7 cellular contexts compared by ENCODE assay signal in the genomic region with DNA sequence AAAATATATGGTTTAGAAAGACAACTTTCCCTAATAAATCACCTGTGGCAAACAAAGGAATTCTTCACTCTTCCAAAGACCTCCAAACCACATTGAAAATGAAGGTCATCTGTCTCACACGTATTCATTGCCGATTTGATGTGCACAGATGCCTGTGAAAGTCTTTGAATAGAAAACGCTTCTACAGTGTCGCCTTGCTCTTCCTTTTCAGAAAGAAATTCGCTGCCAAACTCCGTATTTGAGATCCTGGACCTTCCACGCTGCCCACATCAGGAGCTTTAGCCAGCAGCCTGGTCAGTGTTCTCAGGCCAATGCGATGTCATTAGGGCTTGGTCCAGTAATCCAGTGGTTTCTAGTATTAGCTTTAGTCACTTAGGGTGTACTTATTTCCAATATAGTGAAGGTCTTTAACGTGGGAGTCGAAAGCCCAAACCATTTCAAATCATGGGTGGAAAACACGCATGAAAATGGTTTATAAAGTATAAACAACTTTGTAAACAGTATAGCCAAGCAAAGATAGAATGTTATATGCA. TPM values are rescaled to one million over a fixed set of nuclear protein-coding genes. Genes with fewer than 3 reads are reported as not detected.
DNase-seq lines count a peak whose midpoint lies in the region; ATAC-seq and TF ChIP-seq lines count a peak whose summit lies in the region.

No MANE protein-coding gene starts in this region.

- intact Hi-C loops in IMR-90 (cut with micrococcal nuclease) = no loop called here

- H3K36me3 ChIP-seq in IMR-90 (ENCODE audit: control insufficient read depth, insufficient read depth, low read length) = no peaks in the 10 kb centered on the region
- H3K36me3 ChIP-seq in kidney epithelial cell (ENCODE audit: control insufficient read depth, insufficient read depth, low read length) = no peaks in the 10 kb centered on the region

- WGBS in IMR-90 (ENCODE audit: extremely low coverage in 2 of 2, insufficient read length in 1 of 2), 2 experiments = 94% methylated on average over 6 of the region's 11 CpGs; no CpG with 5 or more reads in 1 of the 2 experiments

- H3K36me3 Mint-ChIP-seq in activated naive CD8-positive, alpha-beta T cell treated with anti-CD3 and anti-CD28 coated beads, Interleukin-2, amount 50 U/mL, for 24 hours (ENCODE audit: low read depth) = no peaks in the 10 kb centered on the region

- H3K4me3 Mint-ChIP-seq in activated naive CD8-positive, alpha-beta T cell treated with anti-CD3 and anti-CD28 coated beads, Interleukin-2, amount 50 U/mL, for 24 hours = peak overlapping the region; percentile 92

- DNase-seq in IMR-90 (no peak), kidney epithelial cell (ENCODE audit: low read depth) (no peak), superior temporal gyrus (ENCODE audit: extremely low spot score) (peak; percentile 51), NCI-H69 (lab: John Stamatoyannopoulos, UW) (no peak)
- no peak for DNase-seq in activated naive CD8-positive, alpha-beta T cell treated with anti-CD3 and anti-CD28 coated beads, Interleukin-2, amount 50 U/mL, for 24 hours
- DNase-seq in central memory CD4-positive, alpha-beta T cell = no peak

- peaks cover 24% of the 10 kb centered on the region for H3K4me1 Mint-ChIP-seq in activated naive CD8-positive, alpha-beta T cell treated with anti-CD3 and anti-CD28 coated beads, Interleukin-2, amount 50 U/mL, for 24 hours

- H3K23ac ChIP-seq in IMR-90 (ENCODE audit: low read depth, low read length) = no peak overlapping the region

- H2BK120ac ChIP-seq in IMR-90 (ENCODE audit: low read depth, low read length) = no peak overlapping the region; the same call in 1 of the 2 replicates

- TF ChIP-seq POLR2A in IMR-90 (IDR thresholded peaks at IDR 0.05; ENCODE audit: low read depth, low read length) = no peak

- dilution Hi-C loops in IMR-90 (cut with HindIII; ENCODE audit: low sequenced_read_pairs, unreplicated experiment) = no loop called here

- no peaks in the 10 kb centered on the region for H3K9me3 ChIP-seq in IMR-90 (ENCODE audit: control insufficient read depth, insufficient read depth, low read length)

- no peaks in the 10 kb centered on the region for H3K4me1 ChIP-seq in IMR-90 (ENCODE audit: control insufficient read depth, insufficient read depth, low read length)

- TF ChIP-seq CTCF in IMR-90 (conservative IDR thresholded peaks at IDR 0.05; ENCODE audit: low read depth, low read length) (no peak), kidney epithelial cell (IDR thresholded peaks at IDR 0.05; ENCODE audit: insufficient read depth, low read length, poor library complexity, severe bottlenecking) (no peak)

- no TSS peak for BruUV-seq in IMR-90 (replicated peaks; lab: Mats Ljungman, UMichigan)

- H4K20me1 ChIP-seq in IMR-90 (ENCODE audit: insufficient read depth, low read length) = no peaks in the 10 kb centered on the region

- no peak overlapping the region for H2AFZ ChIP-seq in IMR-90 (replicated peaks; ENCODE audit: low read length, poor library complexity)

- H3K27ac ChIP-seq in IMR-90 (ENCODE audit: insufficient read depth, low read length) = no peak overlapping the region

- H2AK5ac ChIP-seq in IMR-90 (ENCODE audit: low read depth, low read length) = no peak overlapping the region

- H3K9me1 ChIP-seq in IMR-90 (ENCODE audit: insufficient read depth, low read length) = no peaks in the 10 kb centered on the region

- H3K18ac ChIP-seq in IMR-90 (ENCODE audit: low read depth, low read length) = no peak overlapping the region

- TF ChIP-seq RAD21 in IMR-90 (IDR thresholded peaks at IDR 0.05; ENCODE audit: low read length) = no peak

- peak overlapping the region; percentile 82 for H3K27ac Mint-ChIP-seq in activated naive CD8-positive, alpha-beta T cell treated with anti-CD3 and anti-CD28 coated beads, Interleukin-2, amount 50 U/mL, for 24 hours

- no peaks in the 10 kb centered on the region for H3K79me1 ChIP-seq in IMR-90 (ENCODE audit: low read depth in 1 of 2, low read length in 2 of 2)

- H4K91ac ChIP-seq in IMR-90 (ENCODE audit: insufficient read depth, low read depth, low read length) = no peak overlapping the region

- H3K4me3 ChIP-seq in IMR-90 (ENCODE audit: insufficient read depth, low read depth, low read length) = peak overlapping the region; percentile 83
- H3K4me3 ChIP-seq in kidney epithelial cell (ENCODE audit: low read depth, low read length) = peak overlapping the region; percentile 71

- H4K8ac ChIP-seq in IMR-90 (ENCODE audit: low read depth in 2 of 2, low read length in 2 of 2) = no peak overlapping the region

- no peak overlapping the region for H4K5ac ChIP-seq in IMR-90 (ENCODE audit: low read depth, low read length)

- H2BK20ac ChIP-seq in IMR-90 (ENCODE audit: low read depth, low read length) = no peak overlapping the region

- H3K9ac ChIP-seq in IMR-90 (ENCODE audit: low read depth, low read length) = no peak overlapping the region

- peaks cover 4% of the 10 kb centered on the region for H3K27me3 ChIP-seq in IMR-90 (ENCODE audit: control insufficient read depth, insufficient read depth, low read length)
- no peaks in the 10 kb centered on the region for H3K27me3 ChIP-seq in kidney epithelial cell (ENCODE audit: control insufficient read depth, insufficient read depth, low read length)

- H3K4ac ChIP-seq in IMR-90 (ENCODE audit: low read depth, low read length) = no peak overlapping the region

- no peaks in the 10 kb centered on the region for H3K27me3 Mint-ChIP-seq in activated naive CD8-positive, alpha-beta T cell treated with anti-CD3 and anti-CD28 coated beads, Interleukin-2, amount 50 U/mL, for 24 hours

- peak overlapping the region; percentile 89 for H3K4me2 ChIP-seq in IMR-90 (ENCODE audit: low read depth, low read length)

- no peak overlapping the region for H2AK9ac ChIP-seq in IMR-90 (replicated peaks; ENCODE audit: low read depth, low read length, poor library complexity)

- H2BK15ac ChIP-seq in IMR-90 (ENCODE audit: low read depth, low read length) = no peak overlapping the region

- POLR2A ChIA-PET in IMR-90 (lab: Charles Lee; ENCODE audit: unreplicated experiment) = no interaction called here

- CTCF ChIA-PET in IMR-90 (lab: Yijun Ruan, JAX) = interaction anchor here (0.7 to 1.7 kb wide), 11 partner anchors 12 to 336 kb away, joined by 3 to 14 read pairs (median 4); no protein-coding TSS in a partner anchor

- ATAC-seq in IMR-90 (ENCODE audit: low read depth) = no peak
- no peak for ATAC-seq in activated naive CD8-positive, alpha-beta T cell treated with anti-CD3 and anti-CD28 coated beads, Interleukin-2, amount 50 U/mL, for 24 hours
- no peak for ATAC-seq in GM19463 (IDR thresholded peaks at IDR 0.05; ENCODE audit: unreplicated experiment)

- H3K9me3 Mint-ChIP-seq in activated naive CD8-positive, alpha-beta T cell treated with anti-CD3 and anti-CD28 coated beads, Interleukin-2, amount 50 U/mL, for 24 hours = no peaks in the 10 kb centered on the region

- no peak overlapping the region for H3K14ac ChIP-seq in IMR-90 (replicated peaks; ENCODE audit: low read depth, low read length)

- H2BK5ac ChIP-seq in IMR-90 (ENCODE audit: low read depth, low read length, poor library complexity, severe bottlenecking) = no peak overlapping the region

- in situ Hi-C loops in IMR-90 (cut with MboI; ENCODE audit: low sequenced_read_pairs) = no loop called here

- H3K56ac ChIP-seq in IMR-90 (ENCODE audit: extremely low read depth, insufficient read depth, low read length) = no peak overlapping the region

TF ChIP-seq in IMR-90, 13 proteins besides CTCF, POLR2A, EP300 and RAD21:
- TF ChIP-seq MAZ (IDR thresholded peaks at IDR 0.05; ENCODE audit: borderline replicate concordance, low read depth, low read length) (no peak), MXI1 (IDR thresholded peaks at IDR 0.05; ENCODE audit: borderline replicate concordance, low read depth, low read length) (no peak), CHD1 (IDR thresholded peaks at IDR 0.05; ENCODE audit: low read depth, low read length) (no peak), ELK1 (IDR thresholded peaks at IDR 0.05; ENCODE audit: borderline replicate concordance, low read depth, low read length) (no peak)
TF ChIP-seq in IMR-90: peak in this region for 0.

RNA-seq across cellular contexts. Expression of gene SPINK2, which starts 22.1 kb away (rescaled TPM):
- total RNA-seq in IMR-90 (2012; rRNA removed) (not detected in 2 replicates), kidney epithelial cell (not detected in 2 replicates)
- not detected in 2 replicates for polyA plus RNA-seq in IMR-90 (2012; rRNA removed)
- not detected in 2 replicates for polyA plus RNA-seq in IMR-90 (2012; cell fraction: cytosol; rRNA removed)
- not detected in 2 replicates for polyA plus RNA-seq in IMR-90 (2012; cell fraction: nucleus; rRNA removed; ENCODE audit: low replicate concordance)
